ENCODE assay signal across 1 cellular context in genomic region chr9:16704096-16704488, GRCh38.
TF ChIP-seq lines count a peak whose summit lies in the region.

No MANE protein-coding gene starts in this region.

TF ChIP-seq in IMR-90, 13 proteins besides CTCF, POLR2A, EP300 and RAD21 (continued from another document):
- no peak for TF ChIP-seq ELK1 (IDR thresholded peaks at IDR 0.05; ENCODE audit: borderline replicate concordance, low read depth, low read length)
TF ChIP-seq in IMR-90: peak in this region for 0.
